15 cellular contexts compared by ENCODE assay signal in genomic region chr4:142274137-142274536, GRCh38.
DNase-seq lines count a peak whose midpoint lies in the region; ATAC-seq and TF ChIP-seq lines count a peak whose summit lies in the region.
"Had no signal": no experiment of that assay in that cellular context is flagged by ENCODE, and none has a peak within 500 bp of the region (broad histone marks: within the 10 kb centered on the region; RNA-seq: fewer than 3 reads in every experiment).

No MANE protein-coding gene starts in this region.

- no peak overlapping the region for H3K4me3 ChIP-seq in astrocyte of the spinal cord (ENCODE audit: low read depth, low read length)
- H3K4me3 ChIP-seq: heart left ventricle, Peyer's patch had no signal

- TF ChIP-seq CTCF in astrocyte of the spinal cord (IDR thresholded peaks at IDR 0.05; ENCODE audit: low read depth, low read length) (no peak), GM13977 (IDR thresholded peaks at IDR 0.05; ENCODE audit: extremely low read depth, insufficient read depth, missing control alignments) (no peak)

- in situ Hi-C loops in astrocyte of the spinal cord (cut with HindIII; ENCODE audit: low sequenced_read_pairs): no loop called here
- in situ Hi-C loops in GM13977 (cut with MboI; ENCODE audit: low pct_unique_long_range_greater_than_20kb, low sequenced_read_pairs, unreplicated experiment): no loop called here

- no peak for ATAC-seq in HG02623 (IDR thresholded peaks at IDR 0.05; ENCODE audit: unreplicated experiment)
- ATAC-seq: heart left ventricle, left ventricle myocardium superior had no signal

- DNase-seq in EH (ENCODE audit: low read depth): peak; percentile 66
- DNase-seq in HT1080 (ENCODE audit: low read depth): peak; percentile 59
- DNase-seq in astrocyte of the spinal cord (ENCODE audit: low read depth, low spot score): peak; percentile 67
- peak; percentile 9 for DNase-seq in kidney glomerular epithelial cell (lab: John Stamatoyannopoulos, UW)
- no peak for DNase-seq in GM13977 (ENCODE audit: low spot score)
- no peak for DNase-seq in NCI-H2196 (lab: John Stamatoyannopoulos, UW; ENCODE audit: unreplicated experiment)
- DNase-seq: anterior cingulate cortex; CD8-positive, alpha-beta memory T cell; effector CD8-positive, alpha-beta T cell; heart left ventricle; left ventricle myocardium superior; NCI-H1105; NCI-H524; Peyer's patch had no signal

Comparison
In these comparisons a context has a peak if more than half of its experiments do, and no peak if none do; other contexts are left out.
1. DNase-seq: peak in EH (single experiment), HT1080 (single experiment), astrocyte of the spinal cord (single experiment) and kidney glomerular epithelial cell (single experiment); none in GM13977 (single experiment) and NCI-H2196 (single experiment).